In genomic region chr1:28512058-28512611, GRCh38 we compare ENCODE assay signal across 1 cellular context.
TF ChIP-seq lines count a peak whose summit lies in the region.

No MANE protein-coding gene starts in this region.

TF ChIP-seq in K562, 482 proteins besides CTCF, POLR2A, EP300 and RAD21 (continued from another document and continues in another):
- no peak; the same call in 1 of the 2 replicates for TF ChIP-seq XRCC3 (IDR thresholded peaks at IDR 0.05)
- no peak for TF ChIP-seq ZFPM2 (CRISPR knock-in tag; IDR thresholded peaks at IDR 0.05)
- no peak for TF ChIP-seq EP400 (IDR thresholded peaks at IDR 0.05)
- TF ChIP-seq POLR3A (IDR thresholded peaks at IDR 0.05; ENCODE audit: borderline replicate concordance, extremely low read depth, insufficient read depth, insufficient read length): no peak
- no peak for TF ChIP-seq SIX5 (IDR thresholded peaks at IDR 0.05; ENCODE audit: borderline replicate concordance in 1 of 2, insufficient read depth in 1 of 2, low read depth in 1 of 2, low read length in 2 of 2)
- no peak for TF ChIP-seq POLR3G (IDR thresholded peaks at IDR 0.05; ENCODE audit: extremely low read depth, insufficient read length, insufficient replicate concordance)
- peak; percentile 70 for TF ChIP-seq POLR2AphosphoS2 (IDR thresholded peaks at IDR 0.05; ENCODE audit: low read length)
- TF ChIP-seq KAT7 (CRISPR knock-in tag; IDR thresholded peaks at IDR 0.05; ENCODE audit: borderline replicate concordance): 0 out of 2 replicates have a peak, but pooled peaks have one; percentile 30
- TF ChIP-seq TSHZ1 (CRISPR knock-in tag; IDR thresholded peaks at IDR 0.05): no peak
- TF ChIP-seq ZNF253 (CRISPR knock-in tag; conservative IDR thresholded peaks at IDR 0.05): no peak
- no peak for TF ChIP-seq ZNF778 (CRISPR knock-in tag; IDR thresholded peaks at IDR 0.05)
- TF ChIP-seq, protein P1, sequence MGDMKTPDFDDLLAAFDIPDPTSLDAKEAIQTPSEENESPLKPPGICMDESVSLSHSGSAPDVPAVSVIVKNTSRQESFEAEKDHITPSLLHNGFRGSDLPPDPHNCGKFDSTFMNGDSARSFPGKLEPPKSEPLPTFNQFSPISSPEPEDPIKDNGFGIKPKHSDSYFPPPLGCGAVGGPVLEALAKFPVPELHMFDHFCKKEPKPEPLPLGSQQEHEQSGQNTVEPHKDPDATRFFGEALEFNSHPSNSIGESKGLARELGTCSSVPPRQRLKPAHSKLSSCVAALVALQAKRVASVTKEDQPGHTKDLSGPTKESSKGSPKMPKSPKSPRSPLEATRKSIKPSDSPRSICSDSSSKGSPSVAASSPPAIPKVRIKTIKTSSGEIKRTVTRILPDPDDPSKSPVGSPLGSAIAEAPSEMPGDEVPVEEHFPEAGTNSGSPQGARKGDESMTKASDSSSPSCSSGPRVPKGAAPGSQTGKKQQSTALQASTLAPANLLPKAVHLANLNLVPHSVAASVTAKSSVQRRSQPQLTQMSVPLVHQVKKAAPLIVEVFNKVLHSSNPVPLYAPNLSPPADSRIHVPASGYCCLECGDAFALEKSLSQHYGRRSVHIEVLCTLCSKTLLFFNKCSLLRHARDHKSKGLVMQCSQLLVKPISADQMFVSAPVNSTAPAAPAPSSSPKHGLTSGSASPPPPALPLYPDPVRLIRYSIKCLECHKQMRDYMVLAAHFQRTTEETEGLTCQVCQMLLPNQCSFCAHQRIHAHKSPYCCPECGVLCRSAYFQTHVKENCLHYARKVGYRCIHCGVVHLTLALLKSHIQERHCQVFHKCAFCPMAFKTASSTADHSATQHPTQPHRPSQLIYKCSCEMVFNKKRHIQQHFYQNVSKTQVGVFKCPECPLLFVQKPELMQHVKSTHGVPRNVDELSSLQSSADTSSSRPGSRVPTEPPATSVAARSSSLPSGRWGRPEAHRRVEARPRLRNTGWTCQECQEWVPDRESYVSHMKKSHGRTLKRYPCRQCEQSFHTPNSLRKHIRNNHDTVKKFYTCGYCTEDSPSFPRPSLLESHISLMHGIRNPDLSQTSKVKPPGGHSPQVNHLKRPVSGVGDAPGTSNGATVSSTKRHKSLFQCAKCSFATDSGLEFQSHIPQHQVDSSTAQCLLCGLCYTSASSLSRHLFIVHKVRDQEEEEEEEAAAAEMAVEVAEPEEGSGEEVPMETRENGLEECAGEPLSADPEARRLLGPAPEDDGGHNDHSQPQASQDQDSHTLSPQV (IDR thresholded peaks at IDR 0.05): no peak
- TF ChIP-seq DMBX1 (CRISPR knock-in tag; IDR thresholded peaks at IDR 0.05; ENCODE audit: borderline replicate concordance): no peak
- TF ChIP-seq ZNF668 (CRISPR knock-in tag; IDR thresholded peaks at IDR 0.05): no peak
- TF ChIP-seq ZNF436 (CRISPR knock-in tag; IDR thresholded peaks at IDR 0.05): no peak
- no peak for TF ChIP-seq NFYB (IDR thresholded peaks at IDR 0.05; ENCODE audit: extremely low read depth, insufficient read length)
- TF ChIP-seq ZC3H11A (IDR thresholded peaks at IDR 0.05; ENCODE audit: low read depth, low read length): no peak
- TF ChIP-seq CBX8 (IDR thresholded peaks at IDR 0.05; ENCODE audit: borderline replicate concordance, extremely low read depth, low read depth, low read length, poor library complexity, severe bottlenecking): no peak
- no peak for TF ChIP-seq ATF1 (CRISPR knock-in tag; IDR thresholded peaks at IDR 0.05)
- no peak for TF ChIP-seq ATF1 (tag; IDR thresholded peaks at IDR 0.05)
- no peak for TF ChIP-seq BCL6 (CRISPR knock-in tag; IDR thresholded peaks at IDR 0.05)
- no peak for TF ChIP-seq CCNT2 (IDR thresholded peaks at IDR 0.05; ENCODE audit: borderline replicate concordance, extremely low read depth, insufficient read length, low read depth, low read length)
- TF ChIP-seq MCM3 (IDR thresholded peaks at IDR 0.05): no peak
- no peak for TF ChIP-seq COPS2 (conservative IDR thresholded peaks at IDR 0.05)
- no peak for TF ChIP-seq FOSL1 (tag; conservative IDR thresholded peaks at IDR 0.05)
- no peak for TF ChIP-seq SMAD1 (IDR thresholded peaks at IDR 0.05; ENCODE audit: low read depth, low read length, partially characterized antibody)
- no peak for TF ChIP-seq ZNF583 (CRISPR knock-in tag; IDR thresholded peaks at IDR 0.05)
- no peak for TF ChIP-seq BRD9 (IDR thresholded peaks at IDR 0.05; ENCODE audit: low read depth, partially characterized antibody)
- no peak for TF ChIP-seq ZNF133 (CRISPR knock-in tag; IDR thresholded peaks at IDR 0.05)
- 0 out of 2 replicates have a peak, but pooled peaks have one; percentile 0 for TF ChIP-seq RBFOX2 (IDR thresholded peaks at IDR 0.05; ENCODE audit: low read depth, low read length)
- TF ChIP-seq, protein P2, sequence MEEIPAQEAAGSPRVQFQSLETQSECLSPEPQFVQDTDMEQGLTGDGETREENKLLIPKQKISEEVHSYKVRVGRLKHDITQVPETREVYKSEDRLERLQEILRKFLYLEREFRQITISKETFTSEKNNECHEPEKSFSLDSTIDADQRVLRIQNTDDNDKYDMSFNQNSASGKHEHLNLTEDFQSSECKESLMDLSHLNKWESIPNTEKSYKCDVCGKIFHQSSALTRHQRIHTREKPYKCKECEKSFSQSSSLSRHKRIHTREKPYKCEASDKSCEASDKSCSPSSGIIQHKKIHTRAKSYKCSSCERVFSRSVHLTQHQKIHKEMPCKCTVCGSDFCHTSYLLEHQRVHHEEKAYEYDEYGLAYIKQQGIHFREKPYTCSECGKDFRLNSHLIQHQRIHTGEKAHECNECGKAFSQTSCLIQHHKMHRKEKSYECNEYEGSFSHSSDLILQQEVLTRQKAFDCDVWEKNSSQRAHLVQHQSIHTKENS (CRISPR knock-in tag; IDR thresholded peaks at IDR 0.05): no peak
- peak; percentile 28; the same call in 1 of the 2 replicates for TF ChIP-seq SOX6 (IDR thresholded peaks at IDR 0.05)
- no peak for TF ChIP-seq ATF3 (IDR thresholded peaks at IDR 0.05)
- no peak for TF ChIP-seq ATF3 (CRISPR knock-in tag; conservative IDR thresholded peaks at IDR 0.05)
- no peak for TF ChIP-seq CBX1 (IDR thresholded peaks at IDR 0.05; ENCODE audit: low read depth)
- TF ChIP-seq TCF7L2 (IDR thresholded peaks at IDR 0.05; ENCODE audit: low read depth, low read length): no peak
- no peak for TF ChIP-seq CTCFL (IDR thresholded peaks at IDR 0.05; ENCODE audit: borderline replicate concordance, insufficient read depth, low read depth, low read length, poor library complexity, severe bottlenecking)
- TF ChIP-seq BRF1 (IDR thresholded peaks at IDR 0.05; ENCODE audit: borderline replicate concordance, extremely low read depth, insufficient read length): no peak
- TF ChIP-seq KLF13 (tag; IDR thresholded peaks at IDR 0.05; ENCODE audit: borderline replicate concordance, low read depth): no peak
- TF ChIP-seq TCF3 (CRISPR knock-in tag; IDR thresholded peaks at IDR 0.05): no peak
- TF ChIP-seq, protein P3, sequence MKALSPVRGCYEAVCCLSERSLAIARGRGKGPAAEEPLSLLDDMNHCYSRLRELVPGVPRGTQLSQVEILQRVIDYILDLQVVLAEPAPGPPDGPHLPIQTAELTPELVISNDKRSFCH (CRISPR knock-in tag; IDR thresholded peaks at IDR 0.05): no peak
- TF ChIP-seq, protein P3 (tag; IDR thresholded peaks at IDR 0.05): no peak
- peak; percentile 21; the same call in 1 of the 2 replicates for TF ChIP-seq NCOR1 (IDR thresholded peaks at IDR 0.05)
- TF ChIP-seq ETV5 (CRISPR knock-in tag; IDR thresholded peaks at IDR 0.05; ENCODE audit: low read depth): no peak
- no peak for TF ChIP-seq FOXJ3 (CRISPR knock-in tag; IDR thresholded peaks at IDR 0.05)
- TF ChIP-seq GATA2 (CRISPR knock-in tag; IDR thresholded peaks at IDR 0.05): no peak
- no peak for TF ChIP-seq RAD51 (IDR thresholded peaks at IDR 0.05; ENCODE audit: borderline replicate concordance, low read depth)
- TF ChIP-seq KHSRP (IDR thresholded peaks at IDR 0.05): no peak
- no peak for TF ChIP-seq GTF2F1 (IDR thresholded peaks at IDR 0.05; ENCODE audit: low read depth, low read length)
- no peak for TF ChIP-seq CREBBP (IDR thresholded peaks at IDR 0.05; ENCODE audit: low read depth, low read length)
- no peak for TF ChIP-seq ZNF449 (CRISPR knock-in tag; IDR thresholded peaks at IDR 0.05)
- no peak for TF ChIP-seq BMI1 (IDR thresholded peaks at IDR 0.05; ENCODE audit: low read length)
- no peak for TF ChIP-seq MEF2D (tag; conservative IDR thresholded peaks at IDR 0.05; ENCODE audit: low read depth)
- TF ChIP-seq CBX2 (IDR thresholded peaks at IDR 0.05; ENCODE audit: insufficient read depth, low read length, poor library complexity, severe bottlenecking): no peak
- no peak; the same call in 1 of the 2 replicates for TF ChIP-seq ZBTB2 (IDR thresholded peaks at IDR 0.05)
- TF ChIP-seq PPARD (CRISPR knock-in tag; IDR thresholded peaks at IDR 0.05): no peak
- TF ChIP-seq MCM2 (IDR thresholded peaks at IDR 0.05; ENCODE audit: low read depth): no peak
- peak; percentile 94 for TF ChIP-seq POLR2AphosphoS5 (IDR thresholded peaks at IDR 0.05; ENCODE audit: control insufficient read depth, insufficient read depth, low read depth, low read length)
